In the genomic region with DNA sequence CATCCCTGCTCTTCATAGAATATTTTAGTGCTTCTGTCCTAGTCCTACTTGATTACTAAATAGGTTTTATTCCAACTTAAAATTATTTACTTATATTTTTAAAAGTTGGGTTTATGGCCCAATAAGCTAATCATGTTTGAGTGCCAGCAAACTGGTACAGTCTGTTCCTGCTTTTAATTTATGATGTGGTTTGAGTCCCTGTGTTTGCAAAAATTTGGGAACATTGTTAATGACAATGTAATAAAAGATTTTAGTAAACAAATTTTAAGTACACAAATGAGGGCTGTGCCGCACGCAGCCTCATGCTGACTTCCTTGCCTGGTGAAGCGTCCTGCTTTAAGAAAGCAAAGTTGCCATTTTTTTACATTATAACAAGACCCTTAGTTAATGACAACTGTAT, we compare ENCODE assay signal across 16 cellular contexts.
DNase-seq lines count a peak whose midpoint lies in the region; ATAC-seq and TF ChIP-seq lines count a peak whose summit lies in the region.
"Had no signal": no experiment of that assay in that cellular context is flagged by ENCODE, and none has a peak within 500 bp of the region (broad histone marks: within the 10 kb centered on the region; RNA-seq: fewer than 3 reads in every experiment).

No MANE protein-coding gene starts in this region.

- intact Hi-C loops in esophagus muscularis mucosa (cut with DNase I), result no loop called here
- intact Hi-C loops in prostate gland (cut with DNase I), result loop anchor here (10.0 kb wide), 1 partner anchor 94 kb away; the partner anchor contains the start of gene MAP1B

- no peaks in the 10 kb centered on the region for H3K27me3 ChIP-seq in esophagus muscularis mucosa
- H3K27me3 ChIP-seq in prostate gland (replicated peaks; ENCODE audit: insufficient read depth), result no peaks in the 10 kb centered on the region
- H3K27me3 ChIP-seq: BE2C had no signal

- H3K27ac Mint-ChIP-seq in HFFc6, result no peak overlapping the region
- H3K27ac Mint-ChIP-seq: CD4-positive, alpha-beta T cell; H9; IgD-negative memory B cell had no signal

- H3K36me3 Mint-ChIP-seq in HFFc6 (ENCODE audit: low read depth), result no peaks in the 10 kb centered on the region
- H3K36me3 Mint-ChIP-seq: IgD-negative memory B cell had no signal

- TF ChIP-seq POLR2A in esophagus muscularis mucosa (IDR thresholded peaks at IDR 0.05; ENCODE audit: low read depth) (no peak), prostate gland (IDR thresholded peaks at IDR 0.05) (no peak)

- H3K36me3 ChIP-seq in esophagus muscularis mucosa, result no peaks in the 10 kb centered on the region
- H3K36me3 ChIP-seq in prostate gland, result no peaks in the 10 kb centered on the region
- H3K36me3 ChIP-seq: BE2C had no signal

- H3K4me3 ChIP-seq in LNCaP clone FGC (ENCODE audit: low read depth, low read length), result no peak overlapping the region
- no peak overlapping the region for H3K4me3 ChIP-seq in esophagus muscularis mucosa
- H3K4me3 ChIP-seq in prostate gland, result no peak overlapping the region
- H3K4me3 ChIP-seq: GM12878 had no signal

- H3K4me1 ChIP-seq in esophagus muscularis mucosa (peaks cover 3 to 14% (median 10%) of the 10 kb centered on the region in 4 donors), prostate gland (replicated peaks) (no peaks in the 10 kb centered on the region)

- TF ChIP-seq CTCF in LNCaP clone FGC (IDR thresholded peaks at IDR 0.05; ENCODE audit: control insufficient read depth, extremely low read depth, insufficient read depth), result no peak
- no peak for TF ChIP-seq CTCF in esophagus muscularis mucosa (IDR thresholded peaks at IDR 0.05)
- no peak for TF ChIP-seq CTCF in prostate gland (IDR thresholded peaks at IDR 0.05)
- TF ChIP-seq CTCF in HFFc6 (IDR thresholded peaks at IDR 0.05), result no peak

- H3K27ac ChIP-seq in esophagus muscularis mucosa (replicated peaks in 1 of 4), result no peak overlapping the region
- H3K27ac ChIP-seq in prostate gland, result no peak overlapping the region

- DNase-seq in LNCaP clone FGC (ENCODE audit: low read depth) (peak; percentile 96), esophagus muscularis mucosa (ENCODE audit: extremely low spot score) (peak; percentile 26), prostate gland (ENCODE audit: low spot score) (peak; percentile 46), HFFc6 (no peak), iPS-NIHi7 (ENCODE audit: extremely low spot score) (no peak)
- DNase-seq: ACHN; BE2C; C1 segment of cervical spinal cord; CD4-positive, alpha-beta T cell; DMS153; DMS79 treated with DMSO at 0.1 percent for 48 hours; H9 had no signal

- peaks cover 10% of the 10 kb centered on the region for H3K27me3 Mint-ChIP-seq in HFFc6 (ENCODE audit: insufficient read depth)

- ATAC-seq in GM19397 (IDR thresholded peaks at IDR 0.05; ENCODE audit: unreplicated experiment), result no peak
- ATAC-seq: GM12878, HepG2 had no signal

- no peaks in the 10 kb centered on the region for H3K9me3 Mint-ChIP-seq in HFFc6
- H3K9me3 Mint-ChIP-seq: CD4-positive, alpha-beta T cell; H9; IgD-negative memory B cell had no signal

- H3K4me3 Mint-ChIP-seq in HFFc6, result no peak overlapping the region
- H3K4me3 Mint-ChIP-seq: CD4-positive, alpha-beta T cell; H9; IgD-negative memory B cell had no signal

- H3K9me3 ChIP-seq in esophagus muscularis mucosa (no peaks in the 10 kb centered on the region), prostate gland (no peaks in the 10 kb centered on the region)
- H3K9me3 ChIP-seq: BE2C had no signal

- WGBS in esophagus muscularis mucosa, result 88% methylated on average over 3 of the region's 3 CpGs
- WGBS in prostate gland, result 26% methylated on average over 3 of the region's 3 CpGs

- H3K4me1 Mint-ChIP-seq in HFFc6 (ENCODE audit: low read depth), result peaks cover 5% of the 10 kb centered on the region; the same call in 1 of the 2 replicates
- H3K4me1 Mint-ChIP-seq: IgD-negative memory B cell had no signal

- TF ChIP-seq EP300 in esophagus muscularis mucosa (IDR thresholded peaks at IDR 0.05), result no peak

Comparison
In these comparisons a context has a peak if more than half of its experiments do, and no peak if none do; other contexts are left out.
1. DNase-seq: peak in LNCaP clone FGC (single experiment), esophagus muscularis mucosa (single experiment) and prostate gland (single experiment); none in HFFc6 (single experiment) and iPS-NIHi7 (single experiment).